In the genomic region with DNA sequence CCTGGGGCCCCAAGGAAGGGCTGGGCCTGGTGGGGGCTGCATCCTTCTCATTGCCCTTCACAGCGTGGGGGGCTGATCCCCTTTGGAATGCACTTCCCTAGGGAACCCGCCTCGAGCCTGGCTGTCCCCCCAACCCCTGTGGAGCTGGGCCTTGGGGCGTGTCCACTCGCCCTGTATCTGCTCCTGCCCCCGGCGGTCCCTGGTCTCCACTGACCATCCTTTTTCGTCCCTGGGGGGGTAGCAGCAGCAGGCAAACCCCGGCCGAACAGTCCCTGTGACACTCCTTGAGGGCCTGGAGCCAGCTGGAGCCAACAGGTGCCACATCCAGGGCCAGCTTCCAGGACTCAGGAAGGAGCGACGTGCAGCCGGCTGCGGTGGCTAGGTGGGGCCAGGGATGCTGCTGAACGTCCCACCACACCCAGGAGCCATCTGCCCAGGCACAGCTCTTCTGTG, we compare ENCODE assay signal across 17 cellular contexts. TPM values are rescaled to one million over a fixed set of nuclear protein-coding genes. Genes with fewer than 3 reads are reported as not detected.
DNase-seq lines count a peak whose midpoint lies in the region; ATAC-seq and TF ChIP-seq lines count a peak whose summit lies in the region.
"Had no signal": no experiment of that assay in that cellular context is flagged by ENCODE, and none has a peak within 500 bp of the region (broad histone marks: within the 10 kb centered on the region; RNA-seq: fewer than 3 reads in every experiment).

No MANE protein-coding gene starts in this region.

- POLR2A ChIA-PET in Panc1 (lab: Charles Lee), result interaction anchor here (0.6 kb wide), 1 partner anchor 100 kb away, joined by 10 read pairs; no protein-coding TSS in a partner anchor

- H3K4me1 ChIP-seq in Panc1 (ENCODE audit: control insufficient read depth, insufficient read depth, low read length) (no peaks in the 10 kb centered on the region; the same call in 1 of the 2 replicates), neural progenitor cell (peaks cover 24% of the 10 kb centered on the region)
- H3K4me1 ChIP-seq: breast epithelium had no signal

- H3K4me2 ChIP-seq in neural progenitor cell, result peak overlapping the region; percentile 63

- H3K9me3 Mint-ChIP-seq in neural progenitor cell, result peaks cover 3% of the 10 kb centered on the region
- H3K9me3 Mint-ChIP-seq: effector memory CD8-positive, alpha-beta T cell; mesothelial cell of epicardium had no signal

- TF ChIP-seq CTCF in HL-60 (IDR thresholded peaks at IDR 0.05; ENCODE audit: insufficient read depth, low read length) (no peak), Panc1 (IDR thresholded peaks at IDR 0.05) (no peak), neural progenitor cell (IDR thresholded peaks at IDR 0.05) (no peak)

- in situ Hi-C loops in Panc1 (cut with HindIII; ENCODE audit: low pct_unique_long_range_greater_than_20kb, low sequenced_read_pairs), result no loop called here

- H3K27ac ChIP-seq in HL-60 (replicated peaks) (peak overlapping the region; percentile 29; the same call in 1 of the 2 replicates), Panc1 (ENCODE audit: low read length) (no peak overlapping the region), neural progenitor cell (no peak overlapping the region)
- H3K27ac ChIP-seq: breast epithelium, KMS-11 had no signal

- peak; percentile 43; the same call in 1 of the 2 replicates for ATAC-seq in Panc1
- ATAC-seq in HG03097 (IDR thresholded peaks at IDR 0.05; ENCODE audit: low FRiP score, unreplicated experiment), result no peak
- no peak for ATAC-seq in activated CD4-positive, CD25-positive, alpha-beta regulatory T cell treated with anti-CD3 and anti-CD28 coated beads, Interleukin-2, amount 50 U/mL, for 24 hours

- no peaks in the 10 kb centered on the region for H3K79me2 ChIP-seq in neural progenitor cell (ENCODE audit: low read depth)

- no peaks in the 10 kb centered on the region for H4K20me1 ChIP-seq in neural progenitor cell (ENCODE audit: low read depth)

- no peak overlapping the region for H3K4me3 Mint-ChIP-seq in neural progenitor cell
- H3K4me3 Mint-ChIP-seq: activated CD8-positive, alpha-beta T cell treated with anti-CD3 and anti-CD28 coated beads, Interleukin-2, amount 10 ng/mL, durations not matched to agents 7 days and 5 days had no signal

- no peak overlapping the region for H3K9ac ChIP-seq in neural progenitor cell

- intact Hi-C loops in Panc1 (cut with micrococcal nuclease; ENCODE audit: unreplicated experiment), result no loop called here

- peaks cover 9% of the 10 kb centered on the region for H3K4me1 Mint-ChIP-seq in neural progenitor cell

- no peaks in the 10 kb centered on the region for H3K36me3 Mint-ChIP-seq in neural progenitor cell
- H3K36me3 Mint-ChIP-seq: mesothelial cell of epicardium had no signal

- DNase-seq in NCI-H2196 (lab: John Stamatoyannopoulos, UW; ENCODE audit: unreplicated experiment) (peak; percentile 15), NCI-H2196 treated with DMSO at 0.1 percent for 48 hours (lab: John Stamatoyannopoulos, UW; ENCODE audit: unreplicated experiment) (no peak), HL-60 (ENCODE audit: low read depth in 1 of 2, low spot score in 1 of 2) (no peak), Panc1 (ENCODE audit: low read depth, low spot score) (no peak), neural progenitor cell (ENCODE audit: low spot score) (peak; percentile 80), GM19240 (ENCODE audit: insufficient read length, low spot score) (no peak)
- DNase-seq: ACHN; effector memory CD8-positive, alpha-beta T cell; NCI-H1930; T-helper 9 cell had no signal

- no peaks in the 10 kb centered on the region for H3K9me3 ChIP-seq in Panc1 (ENCODE audit: control insufficient read depth, insufficient read depth, low read depth, low read length)
- no peaks in the 10 kb centered on the region for H3K9me3 ChIP-seq in neural progenitor cell (ENCODE audit: low read depth)
- H3K9me3 ChIP-seq: breast epithelium, transverse colon had no signal

- no peak overlapping the region for H3K27ac Mint-ChIP-seq in neural progenitor cell
- H3K27ac Mint-ChIP-seq: mesothelial cell of epicardium had no signal

- H3K27me3 ChIP-seq in HL-60 (ENCODE audit: insufficient read depth, poor library complexity, severe bottlenecking), result no peaks in the 10 kb centered on the region
- no peaks in the 10 kb centered on the region for H3K27me3 ChIP-seq in Panc1 (ENCODE audit: control insufficient read depth, insufficient read depth, low read length)
- no peaks in the 10 kb centered on the region for H3K27me3 ChIP-seq in neural progenitor cell

- CTCF ChIA-PET in Panc1 (lab: Charles Lee), result interaction anchor here (0.9 kb wide), 1 partner anchor 16 kb away, joined by 3 read pairs; no protein-coding TSS in a partner anchor

- BruUV-seq in Panc1 (replicated peaks; lab: Mats Ljungman, UMichigan), result no TSS peak

- H2AFZ ChIP-seq in neural progenitor cell (replicated peaks), result no peak overlapping the region

- no peaks in the 10 kb centered on the region for H3K27me3 Mint-ChIP-seq in neural progenitor cell (ENCODE audit: insufficient read depth, low read depth)
- H3K27me3 Mint-ChIP-seq: effector memory CD8-positive, alpha-beta T cell had no signal

- no peak overlapping the region for H3K4me3 ChIP-seq in HL-60 (replicated peaks; ENCODE audit: insufficient read depth, low read length)
- H3K4me3 ChIP-seq in Panc1 (ENCODE audit: low read depth in 2 of 2, low read length in 2 of 2), result no peak overlapping the region
- H3K4me3 ChIP-seq in neural progenitor cell, result no peak overlapping the region
- H3K4me3 ChIP-seq: transverse colon had no signal

- H3K36me3 ChIP-seq in Panc1 (ENCODE audit: control insufficient read depth, insufficient read depth, low read length), result no peaks in the 10 kb centered on the region
- no peaks in the 10 kb centered on the region for H3K36me3 ChIP-seq in neural progenitor cell
- H3K36me3 ChIP-seq: breast epithelium, transverse colon had no signal

- H3F3A ChIP-seq in neural progenitor cell (ENCODE audit: low read depth), result peaks cover 13% of the 10 kb centered on the region

RNA-seq across cellular contexts. Expression of gene GPR132, which starts 9.4 kb away (rescaled TPM):
- total RNA-seq in Panc1 (2021; ENCODE audit: unreplicated experiment), result 0.08 TPM
- polyA plus RNA-seq in Panc1 (2012; ENCODE audit: insufficient read length), result 0.15 TPM
- total RNA-seq in neural progenitor cell (ENCODE audit: low replicate concordance), result 0.22 and 0.51 TPM in 2 replicates

RNA-seq across cellular contexts. Expression of gene CDCA4, which starts 53.7 kb away (rescaled TPM):
- total RNA-seq in Panc1 (2021; ENCODE audit: unreplicated experiment) (39.9 TPM), neural progenitor cell (ENCODE audit: low replicate concordance) (56.6 and 102 TPM in 2 replicates)
- 32.9 TPM for polyA plus RNA-seq in Panc1 (2012; ENCODE audit: insufficient read length)

Comparison
In these comparisons a context has a peak if more than half of its experiments do, and no peak if none do; other contexts are left out.
1. DNase-seq: peak in NCI-H2196 (single experiment) and neural progenitor cell (single experiment); none in NCI-H2196 treated with DMSO at 0.1 percent for 48 hours (single experiment), HL-60 (0 of 2), Panc1 (single experiment) and GM19240 (single experiment).